In genomic region chr10:92290076-92290836, GRCh38 we compare ENCODE assay signal across 8 cellular contexts. TPM values are rescaled to one million over a fixed set of nuclear protein-coding genes. Genes with fewer than 3 reads are reported as not detected.
DNase-seq lines count a peak whose midpoint lies in the region; ATAC-seq and TF ChIP-seq lines count a peak whose summit lies in the region.

No MANE protein-coding gene starts in this region.

- DNase-seq in C1 segment of cervical spinal cord (lab: John Stamatoyannopoulos, UW), result peak in 10 of 14 donors; percentile 32 to 69 (median 60)
- DNase-seq in PC-3, result peak; percentile 44
- DNase-seq in adrenal gland, result peak; percentile 54 to 74 (median 59)
- no peak for DNase-seq in left cardiac atrium
- DNase-seq in MV-4-11 (lab: John Stamatoyannopoulos, UW), result no peak

- TSS peak; percentile 49 for BruUV-seq in PC-3 (replicated peaks; lab: Mats Ljungman, UMichigan)

- H3K79me2 ChIP-seq in PC-3 (ENCODE audit: low read length) (peaks cover 39% of the 10 kb centered on the region), parathyroid adenoma (peaks cover 32% of the 10 kb centered on the region)

- H3K4me2 ChIP-seq in PC-3 (ENCODE audit: low read length), result peak overlapping the region; percentile 85
- H3K4me2 ChIP-seq in parathyroid adenoma (ENCODE audit: low read length), result peak overlapping the region; percentile 83

- no peaks in the 10 kb centered on the region for H3F3A ChIP-seq in PC-3 (ENCODE audit: low read length, unreplicated experiment)

- peak overlapping the region; percentile 93 for H2AFZ ChIP-seq in PC-3 (ENCODE audit: low read length)
- H2AFZ ChIP-seq in parathyroid adenoma, result peak overlapping the region; percentile 89

- intact Hi-C loops in PC-3 (cut with micrococcal nuclease), result loop anchor here (1.0 to 5.0 kb wide), 6 partner anchors 47 to 302 kb away; partner anchors contain the start of gene KIF11
- intact Hi-C loops in adrenal gland (cut with DNase I), result loop anchor here (5.0 to 10.0 kb wide), 3 partner anchors 48 to 205 kb away; no protein-coding TSS in a partner anchor
- intact Hi-C loops in left cardiac atrium (cut with DNase I), result loop anchor here in 1 of 2 donors (1.0 to 10.0 kb wide), 3 partner anchors 48 to 203 kb away; no protein-coding TSS in a partner anchor

- 0 out of 2 replicates have a peak, but pooled peaks cover 6% of the 10 kb centered on the region for H3K4me1 ChIP-seq in PC-3 (ENCODE audit: insufficient read depth, low read length)
- H3K4me1 ChIP-seq in adrenal gland (replicated peaks in 1 of 2), result peaks cover 9 to 18% of the 10 kb centered on the region in 2 donors
- no peaks in the 10 kb centered on the region for H3K4me1 ChIP-seq in parathyroid adenoma

- TF ChIP-seq CTCF in PC-3 (conservative IDR thresholded peaks at IDR 0.05; ENCODE audit: low read depth, low read length), result no peak
- TF ChIP-seq CTCF in adrenal gland (IDR thresholded peaks at IDR 0.05), result no peak
- no peak for TF ChIP-seq CTCF in parathyroid adenoma (IDR thresholded peaks at IDR 0.05)

- 0 to 1% (median 0%) methylated on average over 13 to 33 of the region's 33 CpGs for WGBS in adrenal gland, 4 donors

- no peak for TF ChIP-seq POLR2A in adrenal gland (IDR thresholded peaks at IDR 0.05)

- H3K9me3 ChIP-seq in PC-3 (ENCODE audit: low read length) (no peaks in the 10 kb centered on the region), adrenal gland (replicated peaks in 1 of 3) (no peaks in the 10 kb centered on the region), parathyroid adenoma (ENCODE audit: control insufficient read depth, low read length) (no peaks in the 10 kb centered on the region)

- H4K20me1 ChIP-seq in PC-3 (ENCODE audit: low read length), result peaks cover 5% of the 10 kb centered on the region

- H3K27ac ChIP-seq in PC-3 (ENCODE audit: low read length) (peak overlapping the region; percentile 42), adrenal gland (peak overlapping the region; percentile 92 to 99 (median 97)), parathyroid adenoma (peak overlapping the region; percentile 91)

- POLR2A ChIA-PET in PC-3 (lab: Charles Lee; ENCODE audit: unreplicated experiment), result interaction anchor here (0.6 to 1.2 kb wide), 4 partner anchors 22 to 79 kb away, joined by 3 to 7 read pairs (median 4); no protein-coding TSS in a partner anchor

- H3K27me3 ChIP-seq in PC-3 (ENCODE audit: low read length), result no peaks in the 10 kb centered on the region
- no peaks in the 10 kb centered on the region for H3K27me3 ChIP-seq in adrenal gland
- no peaks in the 10 kb centered on the region for H3K27me3 ChIP-seq in parathyroid adenoma (ENCODE audit: control insufficient read depth, insufficient read depth, low read length)

- peaks cover 8% of the 10 kb centered on the region; the same call in 1 of the 2 replicates for H3K36me3 ChIP-seq in PC-3 (ENCODE audit: low read depth, low read length)
- H3K36me3 ChIP-seq in adrenal gland (replicated peaks in 1 of 2), result peaks cover 0 to 13% of the 10 kb centered on the region in 2 donors
- no peaks in the 10 kb centered on the region for H3K36me3 ChIP-seq in parathyroid adenoma (ENCODE audit: control insufficient read depth, insufficient read depth, low read length)

- CTCF ChIA-PET in PC-3 (lab: Charles Lee), result interaction anchor here (0.5 to 3.5 kb wide), 6 partner anchors 27 to 202 kb away, joined by 3 to 20 read pairs (median 6); no protein-coding TSS in a partner anchor

- H3K9ac ChIP-seq in PC-3 (ENCODE audit: low read length) (peak overlapping the region; percentile 65), parathyroid adenoma (peak overlapping the region; percentile 44)

- H3K4me3 ChIP-seq in PC-3 (ENCODE audit: low read length) (peak overlapping the region; percentile 85), adrenal gland (peak overlapping the region; percentile 73 to 93 (median 85)), parathyroid adenoma (ENCODE audit: low read depth, low read length) (peak overlapping the region; percentile 94)

- H3K9me2 ChIP-seq in PC-3 (replicated peaks; ENCODE audit: low read length), result no peaks in the 10 kb centered on the region

- peak; percentile 14 for ATAC-seq in GM19023 (IDR thresholded peaks at IDR 0.05; ENCODE audit: unreplicated experiment)
- ATAC-seq in HG03460 (IDR thresholded peaks at IDR 0.05; ENCODE audit: unreplicated experiment), result peak; percentile 10
- peak; percentile 33 for ATAC-seq in PC-3
- ATAC-seq in left cardiac atrium, result peak; percentile 10 to 32

RNA-seq across cellular contexts. Expression of gene CPEB3, which starts 0.6 kb away (rescaled TPM):
- total RNA-seq in PC-3 (2014; rRNA removed) (0.80 and 1.3 TPM in 2 replicates), adrenal gland (10 to 100 TPM in 1 of 8 donors, 1 to 10 TPM in 7; 5.1 to 13.4 (median 7.6) TPM), left cardiac atrium (10 to 100 TPM in 1 of 2 donors, 1 to 10 TPM in 1; 7.4 to 11.4 TPM)
- 1 to 10 TPM; 1.6 to 6.4 (median 3.0) TPM for polyA plus RNA-seq in adrenal gland

RNA-seq across cellular contexts. Expression of gene MARCHF5, which starts 0.7 kb away (rescaled TPM):
- total RNA-seq in PC-3 (2014; rRNA removed) (6.7 and 7.4 TPM in 2 replicates), adrenal gland (10 to 100 TPM; 12.0 to 61.9 (median 32.4) TPM), left cardiac atrium (10 to 100 TPM; 27.6 to 34.3 TPM)
- 10 to 100 TPM; 10.0 to 47.5 (median 10.5) TPM for polyA plus RNA-seq in adrenal gland

Comparison
In these comparisons a context has a peak if more than half of its experiments do, and no peak if none do; other contexts are left out.
1. DNase-seq: peak in C1 segment of cervical spinal cord (10 of 14), PC-3 (single experiment) and adrenal gland (7 of 7); none in left cardiac atrium (single experiment) and MV-4-11 (single experiment).
2. H3K27ac ChIP-seq: peak in every context shown above with its lines; median percentile 97 in adrenal gland; 91 in parathyroid adenoma; 42 in PC-3.
3. Peak in every context shown above with its lines, with median percentiles within 50 percentile points of each other: ATAC-seq and H3K4me3 ChIP-seq.